Comparison of ENCODE assay signal across 24 cellular contexts in the genomic region with DNA sequence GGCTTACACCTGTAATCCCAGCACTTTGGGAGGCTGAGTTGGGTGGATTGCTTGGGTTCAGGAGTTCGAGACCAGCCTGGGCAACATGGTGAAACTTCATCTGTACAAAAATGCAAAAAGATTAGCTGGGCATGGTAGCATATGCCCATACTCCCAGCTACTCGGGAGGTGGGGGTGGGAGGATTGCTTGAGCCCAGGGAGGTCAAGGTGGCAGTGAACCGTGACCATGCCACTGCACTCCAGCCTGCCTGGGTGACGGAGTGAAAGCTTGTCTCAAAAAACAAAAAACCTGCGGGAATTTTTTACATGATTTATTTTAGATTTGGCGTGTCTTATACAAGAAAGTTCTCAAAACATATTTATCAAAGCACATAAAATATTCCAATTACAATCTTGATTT. TPM values are rescaled to one million over a fixed set of nuclear protein-coding genes. Genes with fewer than 3 reads are reported as not detected.
DNase-seq lines count a peak whose midpoint lies in the region; ATAC-seq and TF ChIP-seq lines count a peak whose summit lies in the region.
"Had no signal": no experiment of that assay in that cellular context is flagged by ENCODE, and none has a peak within 500 bp of the region (broad histone marks: within the 10 kb centered on the region; RNA-seq: fewer than 3 reads in every experiment).

No MANE protein-coding gene starts in this region.

- H3K4me3 ChIP-seq in right cardiac atrium (ENCODE audit: low read length) (no peak overlapping the region), parathyroid adenoma (ENCODE audit: low read depth, low read length) (no peak overlapping the region), GM23248 (no peak overlapping the region)
- H3K4me3 ChIP-seq: BLaER1 treated with 17β-estradiol and CSF1 and Interleukin-3, amounts not matched to agents 10 nM and 100 nM; GM12878 had no signal

- no peaks in the 10 kb centered on the region for H3K9me2 ChIP-seq in GM23248 (ENCODE audit: insufficient read depth)

- DNase-seq in left ventricle myocardium superior: no peak
- no peak for DNase-seq in right cardiac atrium
- peak; percentile 57 for DNase-seq in left kidney (ENCODE audit: low read depth, low spot score)
- no peak for DNase-seq in GM23248
- no peak for DNase-seq in AG08396 (ENCODE audit: low spot score)
- DNase-seq in omental fat pad (ENCODE audit: low spot score): no peak
- DNase-seq: 8988T; ACHN; AML-193; Caco-2; Calu3; CD4-positive, alpha-beta T cell; CD8-positive, alpha-beta T cell; DMS 273 treated with DMSO at 0.1 percent for 48 hours; DMS153; DMS53; DMS79; DND-41; EL; GDM1 had no signal

- H3K36me3 ChIP-seq in parathyroid adenoma (ENCODE audit: control insufficient read depth, insufficient read depth, low read length) (no peaks in the 10 kb centered on the region), GM23248 (ENCODE audit: low read depth) (no peaks in the 10 kb centered on the region)
- H3K36me3 ChIP-seq: BLaER1 treated with 17β-estradiol and CSF1 and Interleukin-3, amounts not matched to agents 10 nM and 100 nM had no signal

- H3K4me1 ChIP-seq in right cardiac atrium (ENCODE audit: control insufficient read depth, insufficient read depth, low read length): no peaks in the 10 kb centered on the region
- H3K4me1 ChIP-seq in parathyroid adenoma: no peaks in the 10 kb centered on the region
- H3K4me1 ChIP-seq in GM23248 (ENCODE audit: insufficient read depth): peaks cover 5% of the 10 kb centered on the region; the same call in 1 of the 2 replicates
- H3K4me1 ChIP-seq: Caco-2 had no signal

- WGBS in right cardiac atrium: 78% methylated on average over 6 of the region's 6 CpGs
- 48 to 50% methylated on average over 6 of the region's 6 CpGs for WGBS in GM23248 (ENCODE audit: low coverage in 1 of 2, low lambda C conversion rate in 2 of 2, missing lambda C conversion rate in 2 of 2), 2 experiments

- TF ChIP-seq CTCF in parathyroid adenoma (IDR thresholded peaks at IDR 0.05): no peak
- no peak for TF ChIP-seq CTCF in omental fat pad (IDR thresholded peaks at IDR 0.05)

- no peaks in the 10 kb centered on the region for H4K20me1 ChIP-seq in GM23248 (ENCODE audit: insufficient read depth)
- H4K20me1 ChIP-seq: BLaER1 treated with 17β-estradiol and CSF1 and Interleukin-3, amounts not matched to agents 10 nM and 100 nM had no signal

- in situ Hi-C loops in GM23248 (cut with MboI): no loop called here

- H2AFZ ChIP-seq in parathyroid adenoma: no peak overlapping the region
- no peak overlapping the region for H2AFZ ChIP-seq in GM23248

- H3K79me2 ChIP-seq in parathyroid adenoma: no peaks in the 10 kb centered on the region
- no peaks in the 10 kb centered on the region for H3K79me2 ChIP-seq in GM23248 (ENCODE audit: insufficient read depth)

- H3K27me3 ChIP-seq in right cardiac atrium (ENCODE audit: control insufficient read depth, insufficient read depth) (no peaks in the 10 kb centered on the region), parathyroid adenoma (ENCODE audit: control insufficient read depth, insufficient read depth, low read length) (no peaks in the 10 kb centered on the region), GM23248 (replicated peaks; ENCODE audit: insufficient read depth) (no peaks in the 10 kb centered on the region; the same call in 1 of the 2 replicates)
- H3K27me3 ChIP-seq: BLaER1 treated with 17β-estradiol and CSF1 and Interleukin-3, amounts not matched to agents 10 nM and 100 nM had no signal

- no peak overlapping the region for H3K4me2 ChIP-seq in parathyroid adenoma (ENCODE audit: low read length)
- H3K4me2 ChIP-seq in GM23248 (ENCODE audit: unreplicated experiment): no peak overlapping the region
- H3K4me2 ChIP-seq: BLaER1 treated with 17β-estradiol and CSF1 and Interleukin-3, amounts not matched to agents 10 nM and 100 nM had no signal

- ATAC-seq in left ventricle myocardium superior (peak; percentile 27), right cardiac atrium (no peak), omental fat pad (ENCODE audit: low FRiP score) (no peak)
- ATAC-seq: CD8-positive, alpha-beta T cell; GM12878 had no signal

- no peaks in the 10 kb centered on the region for H3F3A ChIP-seq in GM23248 (ENCODE audit: insufficient read depth)

- no peaks in the 10 kb centered on the region for H3K9me3 ChIP-seq in right cardiac atrium (ENCODE audit: control insufficient read depth, low read length)
- no peaks in the 10 kb centered on the region for H3K9me3 ChIP-seq in parathyroid adenoma (ENCODE audit: control insufficient read depth, low read length)
- no peaks in the 10 kb centered on the region for H3K9me3 ChIP-seq in GM23248 (ENCODE audit: low read depth)
- H3K9me3 ChIP-seq: BLaER1 treated with 17β-estradiol and CSF1 and Interleukin-3, amounts not matched to agents 10 nM and 100 nM; Caco-2 had no signal

- no peak overlapping the region for H3K9ac ChIP-seq in parathyroid adenoma
- H3K9ac ChIP-seq in GM23248: no peak overlapping the region
- H3K9ac ChIP-seq: BLaER1 treated with 17β-estradiol and CSF1 and Interleukin-3, amounts not matched to agents 10 nM and 100 nM had no signal

- intact Hi-C loops in left ventricle myocardium superior (cut with micrococcal nuclease) (no loop called here), right cardiac atrium (cut with DNase I) (no loop called here)

- H3K27ac ChIP-seq in right cardiac atrium (ENCODE audit: low read length) (no peak overlapping the region), parathyroid adenoma (peak overlapping the region; percentile 29), GM23248 (no peak overlapping the region)
- H3K27ac ChIP-seq: BLaER1 treated with 17β-estradiol and CSF1 and Interleukin-3, amounts not matched to agents 10 nM and 100 nM; C4-2B had no signal

RNA-seq across cellular contexts. Expression of a gene that starts 27.8 kb away (rescaled TPM):
- total RNA-seq in left ventricle myocardium superior (52.7 TPM), right cardiac atrium (10 to 100 TPM; 37.6 to 54.6 (median 41.9) TPM), omental fat pad (10 to 100 TPM; 24.9 to 38.0 (median 30.8) TPM)
- polyA plus RNA-seq in right cardiac atrium (9.0 TPM), GM23248 (2016; fragmentation: Nextera tagmentation; extraction: Ambion mirVana) (15.9 and 17.2 TPM in 2 replicates)
- 20.0 and 25.9 TPM in 2 replicates for total RNA-seq in GM23248 (2014; rRNA removed; shearing (Covaris generic))
